8 cellular contexts compared by ENCODE assay signal in genomic region chr17:57986841-57987581, GRCh38. TPM values are rescaled to one million over a fixed set of nuclear protein-coding genes. Genes with fewer than 3 reads are reported as not detected.
A peak's percentile ranks its signal among the peaks of the same experiment; 100 is the strongest.
DNase-seq lines count a peak whose midpoint lies in the region; ATAC-seq and TF ChIP-seq lines count a peak whose summit lies in the region.

No MANE protein-coding gene starts in this region.

- TF ChIP-seq CTCF in esophagus squamous epithelium (IDR thresholded peaks at IDR 0.05), result no peak

- H3K27me3 ChIP-seq in esophagus squamous epithelium, result no peaks in the 10 kb centered on the region
- no peaks in the 10 kb centered on the region for H3K27me3 ChIP-seq in thymus (ENCODE audit: control insufficient read depth, insufficient read depth)

- H3K4me1 Mint-ChIP-seq in naive B cell, result peaks cover 45 to 59% (median 57%) of the 10 kb centered on the region in 3 donors

- peak overlapping the region; percentile 79 to 98 (median 92) for H3K27ac Mint-ChIP-seq in naive B cell

- H3K9me3 Mint-ChIP-seq in naive B cell, result no peaks in the 10 kb centered on the region

- H3K27ac ChIP-seq in esophagus squamous epithelium, result peak overlapping the region; percentile 96 to 99 (median 98)
- H3K27ac ChIP-seq in thymus (ENCODE audit: low read depth), result peak overlapping the region; percentile 91

- peak in 1 of 4 donors; percentile 26 for TF ChIP-seq POLR2A in esophagus squamous epithelium (IDR thresholded peaks at IDR 0.05)

- intact Hi-C loops in esophagus squamous epithelium (cut with DNase I), result loop anchor here (10.0 kb wide), 1 partner anchor 92 kb away; no protein-coding TSS in a partner anchor

- peaks cover 0 to 25% (median 7%) of the 10 kb centered on the region in 3 donors for H3K36me3 ChIP-seq in esophagus squamous epithelium
- peaks cover 12% of the 10 kb centered on the region for H3K36me3 ChIP-seq in thymus (ENCODE audit: control insufficient read depth, insufficient read depth)

- 0 to 1% methylated on average over 33 to 38 of the region's 38 CpGs for WGBS in esophagus squamous epithelium, 2 donors
- WGBS in thymus, result under 1% methylated on average over 38 of the region's 38 CpGs

- H3K27me3 Mint-ChIP-seq in naive B cell, result no peaks in the 10 kb centered on the region

- DNase-seq in C1 segment of cervical spinal cord (lab: John Stamatoyannopoulos, UW) (peak in 9 of 14 donors; percentile 27 to 83 (median 75)), NCI-H2171 (lab: John Stamatoyannopoulos, UW) (peak; percentile 47), activated T-helper 1 cell treated with Interleukin-2 at 50 U/mL for 16 hours (ENCODE audit: low read depth) (peak; percentile 21), esophagus squamous epithelium (lab: John Stamatoyannopoulos, UW) (no peak), naive B cell (no peak)

- H3K4me3 ChIP-seq in esophagus squamous epithelium (peak overlapping the region; percentile 89 to 97 (median 91)), thymus (ENCODE audit: low read length) (peak overlapping the region; percentile 95)

- ATAC-seq in GM21619 (IDR thresholded peaks at IDR 0.05; ENCODE audit: unreplicated experiment), result peak; percentile 15
- ATAC-seq in naive B cell (ENCODE audit: low read depth in 2 of 2), result peak; percentile 20 to 24
- ATAC-seq in HG03571 (IDR thresholded peaks at IDR 0.05; ENCODE audit: unreplicated experiment), result no peak

- H3K4me1 ChIP-seq in esophagus squamous epithelium (peaks cover 6 to 65% (median 48%) of the 10 kb centered on the region in 3 donors), thymus (ENCODE audit: control insufficient read depth, insufficient read depth, low read length) (peaks cover 20% of the 10 kb centered on the region)

- peak overlapping the region; percentile 90 to 95 (median 94) for H3K4me3 Mint-ChIP-seq in naive B cell

- H3K9me3 ChIP-seq in esophagus squamous epithelium (no peaks in the 10 kb centered on the region), thymus (ENCODE audit: control insufficient read depth) (no peaks in the 10 kb centered on the region)

- peaks cover 7 to 8% of the 10 kb centered on the region in 2 donors for H3K36me3 Mint-ChIP-seq in naive B cell

RNA-seq across cellular contexts. Expression of gene VEZF1, which starts 1.0 kb away (rescaled TPM):
- total RNA-seq in esophagus squamous epithelium, result 10 to 100 TPM; 20.3 to 61.4 (median 27.4) TPM
- polyA plus RNA-seq in naive B cell (ENCODE audit: low read depth in 6 of 6), result 10 to 100 TPM; 39.6 to 58.2 (median 50.6) TPM
- 31.8 TPM for polyA plus RNA-seq in thymus

RNA-seq across cellular contexts. Expression of gene SRSF1, which starts 20.0 kb away (rescaled TPM):
- total RNA-seq in esophagus squamous epithelium, result 100 to 1,000 TPM; 134 to 223 (median 200) TPM
- polyA plus RNA-seq in naive B cell (ENCODE audit: low read depth in 6 of 6), result 10 to 100 TPM; 29.1 to 57.3 (median 41.8) TPM
- polyA plus RNA-seq in thymus, result 104 TPM

RNA-seq across cellular contexts. Expression of gene CUEDC1, which starts 31.8 kb away (rescaled TPM):
- 10 to 100 TPM in 3 of 4 donors, 1 to 10 TPM in 1; 7.4 to 27.3 (median 18.4) TPM for total RNA-seq in esophagus squamous epithelium
- polyA plus RNA-seq in naive B cell (ENCODE audit: low read depth in 6 of 6) (not detected), thymus (19.3 TPM)

Comparison
In these comparisons a context has a peak if more than half of its experiments do, and no peak if none do; other contexts are left out.
1. DNase-seq: peak in C1 segment of cervical spinal cord (9 of 14), NCI-H2171 (single experiment) and activated T-helper 1 cell treated with Interleukin-2 at 50 U/mL for 16 hours (single experiment); none in esophagus squamous epithelium (single experiment) and naive B cell (single experiment).
2. RNA of gene CUEDC1, which starts 31.8 kb away (polyA plus RNA-seq): 19.3 TPM in thymus (single experiment); not detected in naive B cell; every median in the first group is over 10 times any median in the second.